ENCODE assay signal across 23 cellular contexts in genomic region chr13:49840266-49840665, GRCh38. TPM values are rescaled to one million over a fixed set of nuclear protein-coding genes. Genes with fewer than 3 reads are reported as not detected.
A peak's percentile ranks its signal among the peaks of the same experiment; 100 is the strongest.
DNase-seq lines count a peak whose midpoint lies in the region; ATAC-seq, FAIRE-seq and TF ChIP-seq lines count a peak whose summit lies in the region.
"Had no signal": no experiment of that assay in that cellular context is flagged by ENCODE, and none has a peak within 500 bp of the region (broad histone marks: within the 10 kb centered on the region; RNA-seq: fewer than 3 reads in every experiment).

No MANE protein-coding gene starts in this region.

- H4K20me1 ChIP-seq in DND-41 (ENCODE audit: insufficient read depth, low read length), result no peaks in the 10 kb centered on the region
- no peaks in the 10 kb centered on the region for H4K20me1 ChIP-seq in K562 (replicated peaks; ENCODE audit: control insufficient read depth, insufficient read depth, low read length)

- no peak overlapping the region for H3K27ac ChIP-seq in A673 (ENCODE audit: low read depth, low read length, poor library complexity, severe bottlenecking)
- no peak overlapping the region for H3K27ac ChIP-seq in DND-41 (ENCODE audit: low read length)
- no peak overlapping the region for H3K27ac ChIP-seq in K562 (ENCODE audit: extremely low read depth, low read depth, low read length)
- H3K27ac ChIP-seq: body of pancreas, coronary artery, epithelial cell of prostate, pancreas, thoracic aorta had no signal

- 29% methylated on average over 2 of the region's 4 CpGs for WGBS in K562 (ENCODE audit: insufficient coverage, low coverage, missing lambda C conversion rate)

- H3K4me1 ChIP-seq in A673 (ENCODE audit: insufficient read depth, low read length, poor library complexity, severe bottlenecking) (no peaks in the 10 kb centered on the region), DND-41 (ENCODE audit: insufficient read depth, low read length) (no peaks in the 10 kb centered on the region), K562 (replicated peaks in 1 of 2; ENCODE audit: control insufficient read depth in 2 of 2, insufficient read depth in 2 of 2, low read length in 2 of 2) (peaks cover 3 to 4% of the 10 kb centered on the region in 2 experiments; a peak in 3 of 5 replicates)
- H3K4me1 ChIP-seq: pancreas had no signal

- H3K4me3 ChIP-seq in A673 (ENCODE audit: low read depth, low read length, poor library complexity, severe bottlenecking), result no peak overlapping the region
- H3K4me3 ChIP-seq in DND-41 (ENCODE audit: low read depth in 1 of 2, low read length in 2 of 2), result no peak overlapping the region
- no peak overlapping the region for H3K4me3 ChIP-seq in K562
- H3K4me3 ChIP-seq: body of pancreas, coronary artery, lung, pancreas, thoracic aorta had no signal

- H3K79me2 ChIP-seq in DND-41 (ENCODE audit: insufficient read depth, low read length), result no peaks in the 10 kb centered on the region
- no peaks in the 10 kb centered on the region for H3K79me2 ChIP-seq in K562 (ENCODE audit: control insufficient read depth, insufficient read depth, low read length)

- POLR2A ChIA-PET in A673 (lab: Charles Lee; ENCODE audit: low non-redundant PET), result no interaction called here
- POLR2A ChIA-PET in K562 (lab: Yijun Ruan, JAX), result no interaction called here

- no peaks in the 10 kb centered on the region for H3K9me1 ChIP-seq in K562 (ENCODE audit: control insufficient read depth, insufficient read depth, low read length)

- DNase-seq in A673 (ENCODE audit: low spot score) (peak; percentile 11), DND-41 (peak; percentile 10), NCI-H82 (lab: John Stamatoyannopoulos, UW) (peak; percentile 86), K562 (ENCODE audit: extremely low read depth in 1 of 4, low spot score in 3 of 4) (peak in 1 of 4 experiments; percentile 36), cortex of kidney (lab: John Stamatoyannopoulos, UW) (no peak), inferior parietal cortex (ENCODE audit: extremely low spot score) (no peak)
- DNase-seq in activated effector memory CD4-positive, alpha-beta T cell treated with Interleukin-2 at 50 U/mL for 16 hours, result no peak
- DNase-seq in stimulated activated CD4-positive, alpha-beta T cell treated with anti-CD3 and anti-CD28 coated beads, Interleukin-2, amount 100 ng/mL, for 24 hours, result no peak
- DNase-seq: activated CD4-positive, alpha-beta T cell treated with anti-CD3 and anti-CD28 coated beads, Interleukin-2, amount 50 U/mL, for 1 hour; naive B cell; NCI-H146; NCI-H510A treated with DMSO at 0.1 percent for 48 hours; pancreas; stimulated activated CD4-positive, alpha-beta T cell treated with anti-CD3 and anti-CD28 coated beads, Interleukin-4, amount 100 ng/mL, for 4 hours; stimulated activated CD8-positive, alpha-beta memory T cell treated with anti-CD3 and anti-CD28 coated beads, Interleukin-4, amount 100 ng/mL, for 48 hours had no signal

- intact Hi-C loops in A673 (cut with micrococcal nuclease; ENCODE audit: unreplicated experiment), result loop anchor here (10.0 kb wide), 1 partner anchor 535 kb away; no protein-coding TSS in a partner anchor
- intact Hi-C loops in K562 (cut with micrococcal nuclease), result no loop called here

- TF ChIP-seq CTCF in A673 (conservative IDR thresholded peaks at IDR 0.05; ENCODE audit: low read depth, low read length) (no peak), DND-41 (IDR thresholded peaks at IDR 0.05; ENCODE audit: borderline replicate concordance, extremely low read depth, low read length, poor library complexity, severe bottlenecking) (no peak), K562 (IDR thresholded peaks at IDR 0.05 in 2 of 3, conservative IDR thresholded peaks at IDR 0.05 in 1 of 3; ENCODE audit: insufficient read depth in 2 of 3, low read depth in 1 of 3, low read length in 3 of 3) (no peak)

- no peak for FAIRE-seq in K562 (lab: Jason Lieb, UNC)
- FAIRE-seq: pancreas, TTC549 had no signal

- in situ Hi-C loops in K562 (cut with MboI), result no loop called here

- no peak for TF ChIP-seq POLR2A in K562 (conservative IDR thresholded peaks at IDR 0.05)

- no peaks in the 10 kb centered on the region for H3K36me3 ChIP-seq in A673 (ENCODE audit: insufficient read depth, low read length, poor library complexity, severe bottlenecking)
- H3K36me3 ChIP-seq in DND-41 (ENCODE audit: insufficient read depth, low read length), result no peaks in the 10 kb centered on the region
- no peaks in the 10 kb centered on the region for H3K36me3 ChIP-seq in K562 (ENCODE audit: control insufficient read depth, insufficient read depth, low read length)
- H3K36me3 ChIP-seq: pancreas, thoracic aorta had no signal

- BruUV-seq in A673 (replicated peaks; lab: Mats Ljungman, UMichigan), result no TSS peak
- BruUV-seq in K562 (replicated peaks; lab: Mats Ljungman, UMichigan), result no TSS peak

- H3K9ac ChIP-seq in DND-41 (ENCODE audit: low read depth, low read length) (no peak overlapping the region), K562 (ENCODE audit: insufficient read depth in 1 of 2, low read depth in 2 of 2, low read length in 2 of 2) (no peak overlapping the region)

- no peak for TF ChIP-seq RAD21 in K562 (CRISPR knock-in tag; conservative IDR thresholded peaks at IDR 0.05 in 1 of 2, IDR thresholded peaks at IDR 0.05 in 1 of 2)

- CTCF ChIA-PET in A673 (lab: Charles Lee) (no interaction called here), K562 (lab: Yijun Ruan, JAX; ENCODE audit: low intra/inter-chr PET ratio) (no interaction called here)

- H3K4me2 ChIP-seq in DND-41 (ENCODE audit: insufficient read depth, low read length), result no peak overlapping the region
- H3K4me2 ChIP-seq in K562 (ENCODE audit: insufficient read depth, low read length), result no peak overlapping the region

- ATAC-seq in DND-41 (ENCODE audit: insufficient read depth, low read depth) (peak; percentile 52; the same call in 1 of the 3 replicates), K562 (peak; percentile 79)
- ATAC-seq: body of pancreas, Panc1, SK-N-SH treated with all-trans-retinoic acid at 6 μM for 48 hours had no signal

- TF ChIP-seq EP300 in K562 (IDR thresholded peaks at IDR 0.05; ENCODE audit: low read length), result no peak

- no peaks in the 10 kb centered on the region for H3K27me3 ChIP-seq in A673 (replicated peaks; ENCODE audit: insufficient read depth, low read depth, low read length, poor library complexity)
- H3K27me3 ChIP-seq in DND-41 (ENCODE audit: insufficient read depth, low read length, poor library complexity), result no peaks in the 10 kb centered on the region
- H3K27me3 ChIP-seq in K562 (ENCODE audit: control insufficient read depth in 2 of 2, insufficient read depth in 2 of 2, low read length in 2 of 2), result no peaks in the 10 kb centered on the region
- H3K27me3 ChIP-seq: body of pancreas, pancreas had no signal

- H3K9me3 ChIP-seq in A673 (ENCODE audit: low read depth, low read length, poor library complexity, severe bottlenecking), result no peaks in the 10 kb centered on the region
- no peaks in the 10 kb centered on the region for H3K9me3 ChIP-seq in DND-41 (ENCODE audit: insufficient read depth, low read length, severe bottlenecking)
- no peaks in the 10 kb centered on the region for H3K9me3 ChIP-seq in K562 (replicated peaks; ENCODE audit: control insufficient read depth, insufficient read depth, low read depth, low read length)
- H3K9me3 ChIP-seq: body of pancreas, pancreas, thoracic aorta had no signal

- H2AFZ ChIP-seq in DND-41 (ENCODE audit: low read depth, low read length) (no peak overlapping the region), K562 (ENCODE audit: low read depth, low read length) (0 out of 2 replicates have a peak overlapping the region, but pooled peaks have one; percentile 59)

TF ChIP-seq in K562, 482 proteins besides CTCF, POLR2A, EP300 and RAD21:
- 0 out of 2 replicates have a peak, but pooled peaks have one; percentile 22 for TF ChIP-seq USF2 (CRISPR knock-in tag; IDR thresholded peaks at IDR 0.05)
- TF ChIP-seq HES1 (IDR thresholded peaks at IDR 0.05; ENCODE audit: low read depth), result no peak
- peak; percentile 25; the same call in 1 of the 2 replicates for TF ChIP-seq USF1 (CRISPR knock-in tag; IDR thresholded peaks at IDR 0.05)

RNA-seq across cellular contexts. Expression of gene KPNA3, which starts 47.8 kb away (rescaled TPM):
- total RNA-seq in A673 (2021), result 55.9 and 62.0 TPM in 2 replicates
- total RNA-seq in K562 (2011; cell fraction: chromatin; rRNA removed; ENCODE audit: low replicate concordance), result 3.7 and 11.6 TPM in 2 replicates
- total RNA-seq in K562 (2011; cell fraction: nucleolus; rRNA removed), result 2.7 and 3.4 TPM in 2 replicates
- total RNA-seq in K562 (2011; cell fraction: nucleoplasm; rRNA removed), result 5.7 and 8.9 TPM in 2 replicates
- 8.5 and 8.9 TPM in 2 replicates for total RNA-seq in K562 (2014; rRNA removed)
- total RNA-seq in K562 (2014; rRNA removed; fragmentation: Illumina TruSeq; extraction: Trizol), result 17.8 and 19.9 TPM in 2 replicates
- 15.7 and 15.8 TPM in 2 replicates for total RNA-seq in K562 (2015; rRNA removed; fragmentation: Illumina TruSeq; extraction: Trizol)
- 19.9 and 21.3 TPM in 2 replicates for total RNA-seq in K562 (2021)
- polyA plus RNA-seq in K562 (2011; rRNA removed), result 10.0 and 17.9 TPM in 2 replicates
- 6.1 and 10.0 TPM in 2 replicates for polyA plus RNA-seq in K562 (2011; cell fraction: cytosol; rRNA removed)
- 4.4 and 6.8 TPM in 2 replicates for polyA plus RNA-seq in K562 (2011; cell fraction: nucleus; rRNA removed)
- polyA plus RNA-seq in K562 (2012), result 12.5 and 16.2 TPM in 2 replicates
- 19.7 and 23.4 TPM in 2 replicates for polyA plus RNA-seq in K562 (2014; fragmentation: Illumina TruSeq; extraction: Trizol)
- 10 to 100 TPM in 1 of 2 experiments, 1 to 10 TPM in 1; 10.0 to 11.0 TPM for polyA plus RNA-seq in K562 (2014; fragmentation: Nextera tagmentation; extraction: Ambion mirVana)
- polyA plus RNA-seq in K562 (2014; rRNA removed), result 10.7 and 10.8 TPM in 2 replicates
- polyA minus RNA-seq in K562 (2011; rRNA and poly(A)+ RNA removed), result 22.3 and 24.5 TPM in 2 replicates
- polyA minus RNA-seq in K562 (2011; cell fraction: cytosol; rRNA and poly(A)+ RNA removed), result 10.8 and 14.4 TPM in 2 replicates
- 2.6 and 5.4 TPM in 2 replicates for polyA minus RNA-seq in K562 (2011; cell fraction: nucleus; rRNA and poly(A)+ RNA removed)

Comparison
In these comparisons a context has a peak if more than half of its experiments do, and no peak if none do; other contexts are left out.
1. DNase-seq: peak in A673 (single experiment), DND-41 (single experiment) and NCI-H82 (single experiment); none in cortex of kidney (single experiment), activated effector memory CD4-positive, alpha-beta T cell treated with Interleukin-2 at 50 U/mL for 16 hours (single experiment), stimulated activated CD4-positive, alpha-beta T cell treated with anti-CD3 and anti-CD28 coated beads, Interleukin-2, amount 100 ng/mL, for 24 hours (0 of 2) and inferior parietal cortex (single experiment).